In the genomic region with DNA sequence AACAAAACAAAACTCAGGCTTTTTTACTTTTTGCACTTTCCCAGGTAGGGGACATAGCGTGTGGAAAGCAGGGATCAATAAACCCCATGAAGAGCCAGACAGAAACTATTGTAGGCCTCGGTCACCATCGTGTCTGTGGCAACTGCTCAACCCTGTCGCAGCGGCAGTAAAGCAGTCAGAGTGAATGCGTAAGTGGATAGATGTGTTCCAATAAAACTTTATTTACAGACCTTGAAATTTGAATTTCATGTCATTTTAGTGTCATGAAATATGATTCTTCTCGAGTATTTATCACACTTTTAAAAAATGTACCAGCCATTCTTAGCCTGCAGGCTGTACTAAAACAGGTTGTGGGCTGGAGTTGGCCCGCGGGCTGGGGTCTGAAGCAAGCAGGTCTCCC, we compare ENCODE assay signal across 19 cellular contexts. TPM values are rescaled to one million over a fixed set of nuclear protein-coding genes. Genes with fewer than 3 reads are reported as not detected.
A peak's percentile ranks its signal among the peaks of the same experiment; 100 is the strongest.
DNase-seq lines count a peak whose midpoint lies in the region; ATAC-seq and TF ChIP-seq lines count a peak whose summit lies in the region.
"Had no signal": no experiment of that assay in that cellular context is flagged by ENCODE, and none has a peak within 500 bp of the region (broad histone marks: within the 10 kb centered on the region; RNA-seq: fewer than 3 reads in every experiment).

No MANE protein-coding gene starts in this region.

- peaks cover 4% of the 10 kb centered on the region for H3K9me3 Mint-ChIP-seq in GM23338
- H3K9me3 Mint-ChIP-seq in nephron progenitor cell, result peaks cover 7% of the 10 kb centered on the region
- no peaks in the 10 kb centered on the region for H3K9me3 Mint-ChIP-seq in endothelial cell (ENCODE audit: unreplicated experiment)

- TF ChIP-seq CTCF in GM23338 (conservative IDR thresholded peaks at IDR 0.05; ENCODE audit: low read depth in 2 of 2) (no peak), nephron progenitor cell (IDR thresholded peaks at IDR 0.05) (no peak), endothelial cell (IDR thresholded peaks at IDR 0.05; ENCODE audit: unreplicated experiment) (no peak)

- DNase-seq in GM23338 (ENCODE audit: low spot score), result no peak
- DNase-seq in SJCRH30, result no peak
- no peak for DNase-seq in nephron progenitor cell
- DNase-seq in endothelial cell (ENCODE audit: low spot score), result no peak
- DNase-seq: ACHN; CD4-positive, alpha-beta memory T cell; DMS79 treated with DMSO at 0.1 percent for 48 hours; H7; MV-4-11; NCI-H1417 treated with DMSO at 0.1 percent for 48 hours; NCI-H1930; NCI-H446 treated with DMSO at 0.1 percent for 48 hours; NCI-H748 treated with DMSO at 0.1 percent for 48 hours had no signal

- H3K9me2 ChIP-seq in GM23338 (ENCODE audit: insufficient read depth), result no peaks in the 10 kb centered on the region

- no peaks in the 10 kb centered on the region for H3F3A ChIP-seq in GM23338 (replicated peaks; ENCODE audit: low read depth)

- H3K4me2 ChIP-seq in BLaER1 (peak overlapping the region; percentile 96), GM23338 (no peak overlapping the region)
- H3K4me2 ChIP-seq: PC-9 had no signal

- no peaks in the 10 kb centered on the region for H4K20me1 ChIP-seq in BLaER1
- no peaks in the 10 kb centered on the region for H4K20me1 ChIP-seq in GM23338 (replicated peaks; ENCODE audit: insufficient read depth)

- H3K36me3 Mint-ChIP-seq in GM23338 (ENCODE audit: low read depth), result no peaks in the 10 kb centered on the region
- H3K36me3 Mint-ChIP-seq in nephron progenitor cell (ENCODE audit: low read depth), result peaks cover 20% of the 10 kb centered on the region
- H3K36me3 Mint-ChIP-seq in endothelial cell (ENCODE audit: low read depth, unreplicated experiment), result no peaks in the 10 kb centered on the region
- H3K36me3 Mint-ChIP-seq: CD4-positive, alpha-beta memory T cell had no signal

- no peak overlapping the region for H3K4me3 ChIP-seq in BLaER1
- H3K4me3 ChIP-seq in GM23338, result no peak overlapping the region
- H3K4me3 ChIP-seq in SJCRH30, result no peak overlapping the region
- H3K4me3 ChIP-seq: PC-9, SJSA1 had no signal

- H3K4me1 ChIP-seq in BLaER1, result peaks cover 59% of the 10 kb centered on the region
- peaks cover 27% of the 10 kb centered on the region for H3K4me1 ChIP-seq in GM23338 (ENCODE audit: insufficient read depth)
- H3K4me1 ChIP-seq in SJCRH30, result peaks cover 28% of the 10 kb centered on the region

- peaks cover 41% of the 10 kb centered on the region for H3K79me2 ChIP-seq in GM23338 (replicated peaks; ENCODE audit: insufficient read depth)

- H3K36me3 ChIP-seq in BLaER1, result no peaks in the 10 kb centered on the region
- H3K36me3 ChIP-seq in GM23338 (ENCODE audit: insufficient read depth), result no peaks in the 10 kb centered on the region
- H3K36me3 ChIP-seq in SJCRH30, result no peaks in the 10 kb centered on the region
- H3K36me3 ChIP-seq: SJSA1 had no signal

- H3K27ac ChIP-seq in BLaER1 (peak overlapping the region; percentile 53), GM23338 (ENCODE audit: low read depth) (0 out of 2 replicates have a peak overlapping the region, but pooled peaks have one; percentile 76), SJCRH30 (peak overlapping the region; percentile 76)
- H3K27ac ChIP-seq: PC-9, SJSA1 had no signal

- H3K27me3 ChIP-seq in BLaER1, result no peaks in the 10 kb centered on the region
- H3K27me3 ChIP-seq in GM23338 (ENCODE audit: insufficient read depth), result no peaks in the 10 kb centered on the region
- H3K27me3 ChIP-seq in SJCRH30, result no peaks in the 10 kb centered on the region

- H3K9me3 ChIP-seq in BLaER1 (no peaks in the 10 kb centered on the region), SJCRH30 (replicated peaks) (no peaks in the 10 kb centered on the region)
- H3K9me3 ChIP-seq: SJSA1 had no signal

- H3K27ac Mint-ChIP-seq in GM23338 (no peak overlapping the region), nephron progenitor cell (peak overlapping the region; percentile 89), endothelial cell (ENCODE audit: unreplicated experiment) (no peak overlapping the region)
- H3K27ac Mint-ChIP-seq: CD4-positive, alpha-beta memory T cell had no signal

- H3K4me3 Mint-ChIP-seq in GM23338, result no peak overlapping the region
- no peak overlapping the region for H3K4me3 Mint-ChIP-seq in nephron progenitor cell
- no peak overlapping the region for H3K4me3 Mint-ChIP-seq in endothelial cell (ENCODE audit: unreplicated experiment)

- H3K4me1 Mint-ChIP-seq in GM23338 (peaks cover 33% of the 10 kb centered on the region), nephron progenitor cell (peaks cover 63% of the 10 kb centered on the region), endothelial cell (ENCODE audit: unreplicated experiment) (peaks cover 4% of the 10 kb centered on the region)

- no peak overlapping the region for H3K9ac ChIP-seq in BLaER1

- peaks cover 13% of the 10 kb centered on the region for H3K27me3 Mint-ChIP-seq in GM23338 (ENCODE audit: insufficient read depth, low read depth, poor library complexity)
- peaks cover 10% of the 10 kb centered on the region for H3K27me3 Mint-ChIP-seq in nephron progenitor cell (ENCODE audit: low read depth, poor library complexity)
- peaks cover 1% of the 10 kb centered on the region for H3K27me3 Mint-ChIP-seq in endothelial cell (ENCODE audit: unreplicated experiment)

- H2AFZ ChIP-seq in GM23338, result no peak overlapping the region
- H2AFZ ChIP-seq: PC-9 had no signal

- no peak for ATAC-seq in GM23338
- ATAC-seq in HG03139 (IDR thresholded peaks at IDR 0.05; ENCODE audit: unreplicated experiment), result no peak
- no peak for ATAC-seq in GM19023 (IDR thresholded peaks at IDR 0.05; ENCODE audit: unreplicated experiment)

TF ChIP-seq in GM23338, 12 proteins besides CTCF, POLR2A, EP300 and RAD21 (continues in another document):
- TF ChIP-seq, protein P1, sequence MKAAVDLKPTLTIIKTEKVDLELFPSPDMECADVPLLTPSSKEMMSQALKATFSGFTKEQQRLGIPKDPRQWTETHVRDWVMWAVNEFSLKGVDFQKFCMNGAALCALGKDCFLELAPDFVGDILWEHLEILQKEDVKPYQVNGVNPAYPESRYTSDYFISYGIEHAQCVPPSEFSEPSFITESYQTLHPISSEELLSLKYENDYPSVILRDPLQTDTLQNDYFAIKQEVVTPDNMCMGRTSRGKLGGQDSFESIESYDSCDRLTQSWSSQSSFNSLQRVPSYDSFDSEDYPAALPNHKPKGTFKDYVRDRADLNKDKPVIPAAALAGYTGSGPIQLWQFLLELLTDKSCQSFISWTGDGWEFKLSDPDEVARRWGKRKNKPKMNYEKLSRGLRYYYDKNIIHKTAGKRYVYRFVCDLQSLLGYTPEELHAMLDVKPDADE (IDR thresholded peaks at IDR 0.05), result no peak
- TF ChIP-seq, protein P2, sequence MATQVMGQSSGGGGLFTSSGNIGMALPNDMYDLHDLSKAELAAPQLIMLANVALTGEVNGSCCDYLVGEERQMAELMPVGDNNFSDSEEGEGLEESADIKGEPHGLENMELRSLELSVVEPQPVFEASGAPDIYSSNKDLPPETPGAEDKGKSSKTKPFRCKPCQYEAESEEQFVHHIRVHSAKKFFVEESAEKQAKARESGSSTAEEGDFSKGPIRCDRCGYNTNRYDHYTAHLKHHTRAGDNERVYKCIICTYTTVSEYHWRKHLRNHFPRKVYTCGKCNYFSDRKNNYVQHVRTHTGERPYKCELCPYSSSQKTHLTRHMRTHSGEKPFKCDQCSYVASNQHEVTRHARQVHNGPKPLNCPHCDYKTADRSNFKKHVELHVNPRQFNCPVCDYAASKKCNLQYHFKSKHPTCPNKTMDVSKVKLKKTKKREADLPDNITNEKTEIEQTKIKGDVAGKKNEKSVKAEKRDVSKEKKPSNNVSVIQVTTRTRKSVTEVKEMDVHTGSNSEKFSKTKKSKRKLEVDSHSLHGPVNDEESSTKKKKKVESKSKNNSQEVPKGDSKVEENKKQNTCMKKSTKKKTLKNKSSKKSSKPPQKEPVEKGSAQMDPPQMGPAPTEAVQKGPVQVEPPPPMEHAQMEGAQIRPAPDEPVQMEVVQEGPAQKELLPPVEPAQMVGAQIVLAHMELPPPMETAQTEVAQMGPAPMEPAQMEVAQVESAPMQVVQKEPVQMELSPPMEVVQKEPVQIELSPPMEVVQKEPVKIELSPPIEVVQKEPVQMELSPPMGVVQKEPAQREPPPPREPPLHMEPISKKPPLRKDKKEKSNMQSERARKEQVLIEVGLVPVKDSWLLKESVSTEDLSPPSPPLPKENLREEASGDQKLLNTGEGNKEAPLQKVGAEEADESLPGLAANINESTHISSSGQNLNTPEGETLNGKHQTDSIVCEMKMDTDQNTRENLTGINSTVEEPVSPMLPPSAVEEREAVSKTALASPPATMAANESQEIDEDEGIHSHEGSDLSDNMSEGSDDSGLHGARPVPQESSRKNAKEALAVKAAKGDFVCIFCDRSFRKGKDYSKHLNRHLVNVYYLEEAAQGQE (IDR thresholded peaks at IDR 0.05; ENCODE audit: unreplicated experiment), result no peak
- TF ChIP-seq JUNB (IDR thresholded peaks at IDR 0.05; ENCODE audit: unreplicated experiment) (no peak), EZH2phosphoT487 (IDR thresholded peaks at IDR 0.05; ENCODE audit: unreplicated experiment) (no peak), CREB1 (CRISPR knock-in tag; IDR thresholded peaks at IDR 0.05; ENCODE audit: low read depth) (no peak), ZNF114 (CRISPR knock-in tag; IDR thresholded peaks at IDR 0.05) (no peak), STAT1 (IDR thresholded peaks at IDR 0.05; ENCODE audit: unreplicated experiment) (no peak), EZH2 (IDR thresholded peaks at IDR 0.05; ENCODE audit: low read depth, unreplicated experiment) (no peak), POLR2AphosphoS5 (IDR thresholded peaks at IDR 0.05; ENCODE audit: low read depth) (no peak), NANOG (IDR thresholded peaks at IDR 0.05; ENCODE audit: borderline replicate concordance) (no peak), ZNF331 (CRISPR knock-in tag; IDR thresholded peaks at IDR 0.05; ENCODE audit: low read depth) (no peak)

RNA-seq across cellular contexts. Expression of a gene that starts 14.5 kb away (rescaled TPM):
- total RNA-seq in GM23338 (2014; rRNA removed; shearing (Covaris generic)), result 16.6 and 22.8 TPM in 2 replicates
- 15.9 and 17.8 TPM in 2 replicates for polyA plus RNA-seq in GM23338 (2016; fragmentation: Nextera tagmentation; extraction: Ambion mirVana)
- 14.6 and 15.6 TPM in 2 replicates for total RNA-seq in SJCRH30 (2014; rRNA removed; shearing (Covaris generic))
- 0.38 TPM for total RNA-seq in endothelial cell (ENCODE audit: unreplicated experiment)
- total RNA-seq: CD4-positive, alpha-beta memory T cell; HT-29; SJSA1 had no signal
- polyA plus RNA-seq: CD4-positive, alpha-beta memory T cell had no signal

Comparison
In these comparisons a context has a peak if more than half of its experiments do, and no peak if none do; other contexts are left out.
1. RNA of a gene that starts 14.5 kb away (total RNA-seq): 16.6 to 22.8 TPM in GM23338 and 14.6 to 15.6 TPM in SJCRH30; 0.38 TPM in endothelial cell (single experiment); every median in the first group is over 10 times any median in the second.
2. Peak in every context shown above with its lines, with median percentiles within 50 percentile points of each other: H3K27ac ChIP-seq.